In the genomic region with DNA sequence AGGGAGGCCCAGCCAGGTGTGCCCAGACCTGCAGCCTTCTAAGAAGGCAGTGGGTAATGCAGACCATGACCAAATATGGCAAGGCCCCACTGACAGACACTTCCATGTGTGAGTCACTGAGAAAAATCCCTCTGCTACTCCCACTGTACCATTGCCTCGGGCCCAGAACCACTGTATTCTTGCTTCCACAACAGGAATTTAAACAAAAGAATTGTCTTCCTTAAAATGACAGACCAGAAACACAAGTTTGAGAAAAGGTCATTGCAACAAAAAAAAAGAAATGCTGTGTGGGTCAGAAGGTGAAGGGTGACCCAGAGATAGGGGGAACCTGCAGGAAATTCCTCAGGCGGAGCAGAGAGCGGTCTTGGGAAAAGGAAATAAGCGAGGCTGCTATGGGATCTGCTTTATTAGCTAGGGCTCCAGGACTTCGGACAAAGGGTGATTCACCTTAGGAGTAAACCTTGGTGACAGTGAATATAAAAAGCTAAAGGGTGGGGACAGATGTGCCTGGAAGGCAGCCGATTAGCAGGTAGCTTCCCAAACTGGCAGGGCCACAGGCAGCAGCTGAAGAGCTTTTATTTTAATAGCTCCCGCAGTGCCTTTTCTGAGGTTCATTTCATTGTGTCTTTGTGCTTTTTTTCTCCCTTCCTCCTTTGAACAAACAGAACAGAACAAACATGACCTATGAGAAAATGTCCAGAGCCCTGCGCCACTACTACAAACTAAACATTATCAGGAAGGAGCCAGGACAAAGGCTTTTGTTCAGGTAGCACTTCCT, we compare ENCODE assay signal across 1 cellular context.
TF ChIP-seq lines count a peak whose summit lies in the region.

No MANE protein-coding gene starts in this region.

TF ChIP-seq in HepG2, 621 proteins besides CTCF, POLR2A, EP300 and RAD21 (continued from another document and continues in another):
- TF ChIP-seq, protein P1, sequence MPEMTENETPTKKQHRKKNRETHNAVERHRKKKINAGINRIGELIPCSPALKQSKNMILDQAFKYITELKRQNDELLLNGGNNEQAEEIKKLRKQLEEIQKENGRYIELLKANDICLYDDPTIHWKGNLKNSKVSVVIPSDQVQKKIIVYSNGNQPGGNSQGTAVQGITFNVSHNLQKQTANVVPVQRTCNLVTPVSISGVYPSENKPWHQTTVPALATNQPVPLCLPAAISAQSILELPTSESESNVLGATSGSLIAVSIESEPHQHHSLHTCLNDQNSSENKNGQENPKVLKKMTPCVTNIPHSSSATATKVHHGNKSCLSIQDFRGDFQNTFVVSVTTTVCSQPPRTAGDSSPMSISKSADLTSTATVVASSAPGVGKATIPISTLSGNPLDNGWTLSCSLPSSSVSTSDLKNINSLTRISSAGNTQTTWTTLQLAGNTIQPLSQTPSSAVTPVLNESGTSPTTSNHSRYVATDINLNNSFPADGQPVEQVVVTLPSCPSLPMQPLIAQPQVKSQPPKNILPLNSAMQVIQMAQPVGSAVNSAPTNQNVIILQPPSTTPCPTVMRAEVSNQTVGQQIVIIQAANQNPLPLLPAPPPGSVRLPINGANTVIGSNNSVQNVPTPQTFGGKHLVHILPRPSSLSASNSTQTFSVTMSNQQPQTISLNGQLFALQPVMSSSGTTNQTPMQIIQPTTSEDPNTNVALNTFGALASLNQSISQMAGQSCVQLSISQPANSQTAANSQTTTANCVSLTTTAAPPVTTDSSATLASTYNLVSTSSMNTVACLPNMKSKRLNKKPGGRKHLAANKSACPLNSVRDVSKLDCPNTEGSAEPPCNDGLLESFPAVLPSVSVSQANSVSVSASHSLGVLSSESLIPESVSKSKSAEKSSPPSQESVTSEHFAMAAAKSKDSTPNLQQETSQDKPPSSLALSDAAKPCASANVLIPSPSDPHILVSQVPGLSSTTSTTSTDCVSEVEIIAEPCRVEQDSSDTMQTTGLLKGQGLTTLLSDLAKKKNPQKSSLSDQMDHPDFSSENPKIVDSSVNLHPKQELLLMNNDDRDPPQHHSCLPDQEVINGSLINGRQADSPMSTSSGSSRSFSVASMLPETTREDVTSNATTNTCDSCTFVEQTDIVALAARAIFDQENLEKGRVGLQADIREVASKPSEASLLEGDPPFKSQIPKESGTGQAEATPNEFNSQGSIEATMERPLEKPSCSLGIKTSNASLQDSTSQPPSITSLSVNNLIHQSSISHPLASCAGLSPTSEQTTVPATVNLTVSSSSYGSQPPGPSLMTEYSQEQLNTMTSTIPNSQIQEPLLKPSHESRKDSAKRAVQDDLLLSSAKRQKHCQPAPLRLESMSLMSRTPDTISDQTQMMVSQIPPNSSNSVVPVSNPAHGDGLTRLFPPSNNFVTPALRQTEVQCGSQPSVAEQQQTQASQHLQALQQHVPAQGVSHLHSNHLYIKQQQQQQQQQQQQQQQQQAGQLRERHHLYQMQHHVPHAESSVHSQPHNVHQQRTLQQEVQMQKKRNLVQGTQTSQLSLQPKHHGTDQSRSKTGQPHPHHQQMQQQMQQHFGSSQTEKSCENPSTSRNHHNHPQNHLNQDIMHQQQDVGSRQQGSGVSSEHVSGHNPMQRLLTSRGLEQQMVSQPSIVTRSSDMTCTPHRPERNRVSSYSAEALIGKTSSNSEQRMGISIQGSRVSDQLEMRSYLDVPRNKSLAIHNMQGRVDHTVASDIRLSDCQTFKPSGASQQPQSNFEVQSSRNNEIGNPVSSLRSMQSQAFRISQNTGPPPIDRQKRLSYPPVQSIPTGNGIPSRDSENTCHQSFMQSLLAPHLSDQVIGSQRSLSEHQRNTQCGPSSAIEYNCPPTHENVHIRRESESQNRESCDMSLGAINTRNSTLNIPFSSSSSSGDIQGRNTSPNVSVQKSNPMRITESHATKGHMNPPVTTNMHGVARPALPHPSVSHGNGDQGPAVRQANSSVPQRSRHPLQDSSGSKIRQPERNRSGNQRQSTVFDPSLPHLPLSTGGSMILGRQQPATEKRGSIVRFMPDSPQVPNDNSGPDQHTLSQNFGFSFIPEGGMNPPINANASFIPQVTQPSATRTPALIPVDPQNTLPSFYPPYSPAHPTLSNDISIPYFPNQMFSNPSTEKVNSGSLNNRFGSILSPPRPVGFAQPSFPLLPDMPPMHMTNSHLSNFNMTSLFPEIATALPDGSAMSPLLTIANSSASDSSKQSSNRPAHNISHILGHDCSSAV (CRISPR knock-in tag; IDR thresholded peaks at IDR 0.05; ENCODE audit: borderline replicate concordance) = no peak
- TF ChIP-seq, protein P2, sequence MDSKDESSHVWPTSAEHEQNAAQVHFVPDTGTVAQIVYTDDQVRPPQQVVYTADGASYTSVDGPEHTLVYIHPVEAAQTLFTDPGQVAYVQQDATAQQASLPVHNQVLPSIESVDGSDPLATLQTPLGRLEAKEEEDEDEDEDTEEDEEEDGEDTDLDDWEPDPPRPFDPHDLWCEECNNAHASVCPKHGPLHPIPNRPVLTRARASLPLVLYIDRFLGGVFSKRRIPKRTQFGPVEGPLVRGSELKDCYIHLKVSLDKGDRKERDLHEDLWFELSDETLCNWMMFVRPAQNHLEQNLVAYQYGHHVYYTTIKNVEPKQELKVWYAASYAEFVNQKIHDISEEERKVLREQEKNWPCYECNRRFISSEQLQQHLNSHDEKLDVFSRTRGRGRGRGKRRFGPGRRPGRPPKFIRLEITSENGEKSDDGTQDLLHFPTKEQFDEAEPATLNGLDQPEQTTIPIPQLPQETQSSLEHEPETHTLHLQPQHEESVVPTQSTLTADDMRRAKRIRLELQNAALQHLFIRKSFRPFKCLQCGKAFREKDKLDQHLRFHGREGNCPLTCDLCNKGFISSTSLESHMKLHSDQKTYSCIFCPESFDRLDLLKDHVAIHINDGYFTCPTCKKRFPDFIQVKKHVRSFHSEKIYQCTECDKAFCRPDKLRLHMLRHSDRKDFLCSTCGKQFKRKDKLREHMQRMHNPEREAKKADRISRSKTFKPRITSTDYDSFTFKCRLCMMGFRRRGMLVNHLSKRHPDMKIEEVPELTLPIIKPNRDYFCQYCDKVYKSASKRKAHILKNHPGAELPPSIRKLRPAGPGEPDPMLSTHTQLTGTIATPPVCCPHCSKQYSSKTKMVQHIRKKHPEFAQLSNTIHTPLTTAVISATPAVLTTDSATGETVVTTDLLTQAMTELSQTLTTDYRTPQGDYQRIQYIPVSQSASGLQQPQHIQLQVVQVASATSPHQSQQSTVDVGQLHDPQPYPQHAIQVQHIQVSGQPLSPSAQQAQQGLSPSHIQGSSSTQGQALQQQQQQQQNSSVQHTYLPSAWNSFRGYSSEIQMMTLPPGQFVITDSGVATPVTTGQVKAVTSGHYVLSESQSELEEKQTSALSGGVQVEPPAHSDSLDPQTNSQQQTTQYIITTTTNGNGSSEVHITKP (CRISPR knock-in tag; IDR thresholded peaks at IDR 0.05; ENCODE audit: low read depth) = no peak; the same call in 1 of the 2 replicates
- TF ChIP-seq FOXM1 (CRISPR knock-in tag; IDR thresholded peaks at IDR 0.05) (no peak), ZNF234 (CRISPR knock-in tag; conservative IDR thresholded peaks at IDR 0.05) (no peak), MXI1 (IDR thresholded peaks at IDR 0.05; ENCODE audit: borderline replicate concordance, low read depth, low read length) (no peak), JARID2 (CRISPR knock-in tag; IDR thresholded peaks at IDR 0.05; ENCODE audit: insufficient replicate concordance) (no peak), ZNF883 (CRISPR knock-in tag; IDR thresholded peaks at IDR 0.05; ENCODE audit: not compliant biosample characterization) (no peak), ZNF205 (CRISPR knock-in tag; IDR thresholded peaks at IDR 0.05) (no peak), PRMT3 (CRISPR knock-in tag; IDR thresholded peaks at IDR 0.05; ENCODE audit: borderline replicate concordance, low read depth) (no peak), PHF5A (CRISPR knock-in tag; IDR thresholded peaks at IDR 0.05; ENCODE audit: low read depth, unreplicated experiment) (no peak), ZNF484 (CRISPR knock-in tag; IDR thresholded peaks at IDR 0.05; ENCODE audit: borderline replicate concordance, low read depth) (no peak), ZNF558 (CRISPR knock-in tag; IDR thresholded peaks at IDR 0.05; ENCODE audit: borderline replicate concordance) (no peak), TP53 (CRISPR knock-in tag; conservative IDR thresholded peaks at IDR 0.05) (no peak), MAFG (CRISPR knock-in tag; IDR thresholded peaks at IDR 0.05) (no peak), MIER3 (CRISPR knock-in tag; IDR thresholded peaks at IDR 0.05; ENCODE audit: borderline replicate concordance) (no peak), ZKSCAN8 (CRISPR knock-in tag; IDR thresholded peaks at IDR 0.05; ENCODE audit: borderline replicate concordance) (no peak), ZFYVE20 (CRISPR knock-in tag; IDR thresholded peaks at IDR 0.05; ENCODE audit: borderline replicate concordance, low read depth) (no peak)
- TF ChIP-seq, protein P3, sequence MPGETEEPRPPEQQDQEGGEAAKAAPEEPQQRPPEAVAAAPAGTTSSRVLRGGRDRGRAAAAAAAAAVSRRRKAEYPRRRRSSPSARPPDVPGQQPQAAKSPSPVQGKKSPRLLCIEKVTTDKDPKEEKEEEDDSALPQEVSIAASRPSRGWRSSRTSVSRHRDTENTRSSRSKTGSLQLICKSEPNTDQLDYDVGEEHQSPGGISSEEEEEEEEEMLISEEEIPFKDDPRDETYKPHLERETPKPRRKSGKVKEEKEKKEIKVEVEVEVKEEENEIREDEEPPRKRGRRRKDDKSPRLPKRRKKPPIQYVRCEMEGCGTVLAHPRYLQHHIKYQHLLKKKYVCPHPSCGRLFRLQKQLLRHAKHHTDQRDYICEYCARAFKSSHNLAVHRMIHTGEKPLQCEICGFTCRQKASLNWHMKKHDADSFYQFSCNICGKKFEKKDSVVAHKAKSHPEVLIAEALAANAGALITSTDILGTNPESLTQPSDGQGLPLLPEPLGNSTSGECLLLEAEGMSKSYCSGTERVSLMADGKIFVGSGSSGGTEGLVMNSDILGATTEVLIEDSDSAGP (CRISPR knock-in tag; IDR thresholded peaks at IDR 0.05; ENCODE audit: borderline replicate concordance) = no peak
- TF ChIP-seq, protein P4, sequence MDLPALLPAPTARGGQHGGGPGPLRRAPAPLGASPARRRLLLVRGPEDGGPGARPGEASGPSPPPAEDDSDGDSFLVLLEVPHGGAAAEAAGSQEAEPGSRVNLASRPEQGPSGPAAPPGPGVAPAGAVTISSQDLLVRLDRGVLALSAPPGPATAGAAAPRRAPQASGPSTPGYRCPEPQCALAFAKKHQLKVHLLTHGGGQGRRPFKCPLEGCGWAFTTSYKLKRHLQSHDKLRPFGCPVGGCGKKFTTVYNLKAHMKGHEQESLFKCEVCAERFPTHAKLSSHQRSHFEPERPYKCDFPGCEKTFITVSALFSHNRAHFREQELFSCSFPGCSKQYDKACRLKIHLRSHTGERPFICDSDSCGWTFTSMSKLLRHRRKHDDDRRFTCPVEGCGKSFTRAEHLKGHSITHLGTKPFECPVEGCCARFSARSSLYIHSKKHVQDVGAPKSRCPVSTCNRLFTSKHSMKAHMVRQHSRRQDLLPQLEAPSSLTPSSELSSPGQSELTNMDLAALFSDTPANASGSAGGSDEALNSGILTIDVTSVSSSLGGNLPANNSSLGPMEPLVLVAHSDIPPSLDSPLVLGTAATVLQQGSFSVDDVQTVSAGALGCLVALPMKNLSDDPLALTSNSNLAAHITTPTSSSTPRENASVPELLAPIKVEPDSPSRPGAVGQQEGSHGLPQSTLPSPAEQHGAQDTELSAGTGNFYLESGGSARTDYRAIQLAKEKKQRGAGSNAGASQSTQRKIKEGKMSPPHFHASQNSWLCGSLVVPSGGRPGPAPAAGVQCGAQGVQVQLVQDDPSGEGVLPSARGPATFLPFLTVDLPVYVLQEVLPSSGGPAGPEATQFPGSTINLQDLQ (CRISPR knock-in tag; IDR thresholded peaks at IDR 0.05) = no peak
- TF ChIP-seq, protein P5, sequence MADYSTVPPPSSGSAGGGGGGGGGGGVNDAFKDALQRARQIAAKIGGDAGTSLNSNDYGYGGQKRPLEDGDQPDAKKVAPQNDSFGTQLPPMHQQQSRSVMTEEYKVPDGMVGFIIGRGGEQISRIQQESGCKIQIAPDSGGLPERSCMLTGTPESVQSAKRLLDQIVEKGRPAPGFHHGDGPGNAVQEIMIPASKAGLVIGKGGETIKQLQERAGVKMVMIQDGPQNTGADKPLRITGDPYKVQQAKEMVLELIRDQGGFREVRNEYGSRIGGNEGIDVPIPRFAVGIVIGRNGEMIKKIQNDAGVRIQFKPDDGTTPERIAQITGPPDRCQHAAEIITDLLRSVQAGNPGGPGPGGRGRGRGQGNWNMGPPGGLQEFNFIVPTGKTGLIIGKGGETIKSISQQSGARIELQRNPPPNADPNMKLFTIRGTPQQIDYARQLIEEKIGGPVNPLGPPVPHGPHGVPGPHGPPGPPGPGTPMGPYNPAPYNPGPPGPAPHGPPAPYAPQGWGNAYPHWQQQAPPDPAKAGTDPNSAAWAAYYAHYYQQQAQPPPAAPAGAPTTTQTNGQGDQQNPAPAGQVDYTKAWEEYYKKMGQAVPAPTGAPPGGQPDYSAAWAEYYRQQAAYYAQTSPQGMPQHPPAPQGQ (CRISPR knock-in tag; IDR thresholded peaks at IDR 0.05; ENCODE audit: borderline replicate concordance) = no peak
- TF ChIP-seq, protein P6, sequence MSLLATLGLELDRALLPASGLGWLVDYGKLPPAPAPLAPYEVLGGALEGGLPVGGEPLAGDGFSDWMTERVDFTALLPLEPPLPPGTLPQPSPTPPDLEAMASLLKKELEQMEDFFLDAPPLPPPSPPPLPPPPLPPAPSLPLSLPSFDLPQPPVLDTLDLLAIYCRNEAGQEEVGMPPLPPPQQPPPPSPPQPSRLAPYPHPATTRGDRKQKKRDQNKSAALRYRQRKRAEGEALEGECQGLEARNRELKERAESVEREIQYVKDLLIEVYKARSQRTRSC (CRISPR knock-in tag; IDR thresholded peaks at IDR 0.05; ENCODE audit: low read depth) = no peak
- TF ChIP-seq, protein P7, sequence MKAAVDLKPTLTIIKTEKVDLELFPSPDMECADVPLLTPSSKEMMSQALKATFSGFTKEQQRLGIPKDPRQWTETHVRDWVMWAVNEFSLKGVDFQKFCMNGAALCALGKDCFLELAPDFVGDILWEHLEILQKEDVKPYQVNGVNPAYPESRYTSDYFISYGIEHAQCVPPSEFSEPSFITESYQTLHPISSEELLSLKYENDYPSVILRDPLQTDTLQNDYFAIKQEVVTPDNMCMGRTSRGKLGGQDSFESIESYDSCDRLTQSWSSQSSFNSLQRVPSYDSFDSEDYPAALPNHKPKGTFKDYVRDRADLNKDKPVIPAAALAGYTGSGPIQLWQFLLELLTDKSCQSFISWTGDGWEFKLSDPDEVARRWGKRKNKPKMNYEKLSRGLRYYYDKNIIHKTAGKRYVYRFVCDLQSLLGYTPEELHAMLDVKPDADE (CRISPR knock-in tag; IDR thresholded peaks at IDR 0.05) = no peak
- TF ChIP-seq, protein P8, sequence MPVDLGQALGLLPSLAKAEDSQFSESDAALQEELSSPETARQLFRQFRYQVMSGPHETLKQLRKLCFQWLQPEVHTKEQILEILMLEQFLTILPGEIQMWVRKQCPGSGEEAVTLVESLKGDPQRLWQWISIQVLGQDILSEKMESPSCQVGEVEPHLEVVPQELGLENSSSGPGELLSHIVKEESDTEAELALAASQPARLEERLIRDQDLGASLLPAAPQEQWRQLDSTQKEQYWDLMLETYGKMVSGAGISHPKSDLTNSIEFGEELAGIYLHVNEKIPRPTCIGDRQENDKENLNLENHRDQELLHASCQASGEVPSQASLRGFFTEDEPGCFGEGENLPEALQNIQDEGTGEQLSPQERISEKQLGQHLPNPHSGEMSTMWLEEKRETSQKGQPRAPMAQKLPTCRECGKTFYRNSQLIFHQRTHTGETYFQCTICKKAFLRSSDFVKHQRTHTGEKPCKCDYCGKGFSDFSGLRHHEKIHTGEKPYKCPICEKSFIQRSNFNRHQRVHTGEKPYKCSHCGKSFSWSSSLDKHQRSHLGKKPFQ (CRISPR knock-in tag; IDR thresholded peaks at IDR 0.05; ENCODE audit: insufficient replicate concordance) = no peak
